In genomic region chr13:27770809-27771208, GRCh38 we compare ENCODE assay signal across 8 cellular contexts. TPM values are rescaled to one million over a fixed set of nuclear protein-coding genes. Genes with fewer than 3 reads are reported as not detected.
DNase-seq lines count a peak whose midpoint lies in the region; ATAC-seq, FAIRE-seq and TF ChIP-seq lines count a peak whose summit lies in the region.

No MANE protein-coding gene starts in this region.

- H2AFZ ChIP-seq in trophoblast cell (ENCODE audit: insufficient read depth, low read length, poor library complexity): no peak overlapping the region

- H3K23ac ChIP-seq in trophoblast cell (ENCODE audit: low read length): no peak overlapping the region

- H4K8ac ChIP-seq in trophoblast cell (ENCODE audit: low read depth, low read length): no peak overlapping the region

- no peak overlapping the region for H4K12ac ChIP-seq in trophoblast cell (ENCODE audit: low read depth, low read length)

- H2BK120ac ChIP-seq in trophoblast cell (ENCODE audit: insufficient read depth, low read length, poor library complexity): no peak overlapping the region

- H2BK5ac ChIP-seq in trophoblast cell (ENCODE audit: low read depth, low read length, poor library complexity): no peak overlapping the region

- H3K36me3 ChIP-seq in bronchial epithelial cell (ENCODE audit: control insufficient read depth, insufficient read depth, low read length) (no peaks in the 10 kb centered on the region), trophoblast cell (ENCODE audit: control insufficient read depth in 1 of 2, insufficient read depth in 2 of 2, low read length in 2 of 2) (no peaks in the 10 kb centered on the region)

- no peak overlapping the region for H3K18ac ChIP-seq in trophoblast cell (ENCODE audit: low read length)

- H3K4ac ChIP-seq in trophoblast cell (ENCODE audit: low read depth, low read length): no peak overlapping the region

- H3K9ac ChIP-seq in trophoblast cell (ENCODE audit: low read length): no peak overlapping the region

- H3K4me1 ChIP-seq in trophoblast cell (ENCODE audit: control insufficient read depth in 1 of 2, insufficient read depth in 2 of 2, low read length in 2 of 2): no peaks in the 10 kb centered on the region

- H3K79me2 ChIP-seq in trophoblast cell (ENCODE audit: control insufficient read depth, insufficient read depth, low read length, poor library complexity): no peaks in the 10 kb centered on the region

- ATAC-seq in GM19328 (IDR thresholded peaks at IDR 0.05; ENCODE audit: unreplicated experiment): no peak

- no peak overlapping the region for H3K27ac ChIP-seq in trophoblast cell (ENCODE audit: low read depth, low read length)

- H3K79me1 ChIP-seq in trophoblast cell (ENCODE audit: low read length): no peaks in the 10 kb centered on the region

- peak; percentile 70 for TF ChIP-seq CTCF in bronchial epithelial cell (IDR thresholded peaks at IDR 0.05; ENCODE audit: insufficient read depth, low read length, severe bottlenecking)

- no peaks in the 10 kb centered on the region for H3K9me3 ChIP-seq in trophoblast cell (ENCODE audit: insufficient read depth, low read depth, low read length)

- no peak overlapping the region for H2AK5ac ChIP-seq in trophoblast cell (ENCODE audit: low read length)

- peak; percentile 6 for DNase-seq in stimulated activated CD4-positive, alpha-beta T cell treated with anti-CD3 and anti-CD28 coated beads, Interleukin-4, amount 100 ng/mL, for 24 hours
- no peak for DNase-seq in stimulated activated CD4-positive, alpha-beta T cell treated with anti-CD3 and anti-CD28 coated beads, Interleukin-4, amount 100 ng/mL, for 1 hour
- peak; percentile 12 for DNase-seq in M059J (ENCODE audit: low read depth)
- DNase-seq in bronchial epithelial cell (ENCODE audit: low read depth): peak; percentile 79
- peak; percentile 13 to 42 for DNase-seq in trophoblast cell
- DNase-seq in activated effector memory CD4-positive, alpha-beta T cell treated with anti-CD3 and anti-CD28 coated beads, Interleukin-2, amount 50 U/mL, for 16 hours: no peak
- no peak for DNase-seq in inferior parietal cortex (ENCODE audit: extremely low spot score)

- no peak overlapping the region for H2BK12ac ChIP-seq in trophoblast cell (ENCODE audit: low read length)

- no peak overlapping the region for H3K4me2 ChIP-seq in trophoblast cell (ENCODE audit: low read length)

- no peak overlapping the region for H4K91ac ChIP-seq in trophoblast cell (ENCODE audit: low read depth, low read length)

- WGBS in trophoblast cell (ENCODE audit: extremely low coverage, insufficient coverage, insufficient read length): no CpG with 5 or more reads among the region's 3 CpGs

- H3K27me3 ChIP-seq in bronchial epithelial cell (ENCODE audit: control insufficient read depth, insufficient read depth, low read length): no peaks in the 10 kb centered on the region
- no peaks in the 10 kb centered on the region for H3K27me3 ChIP-seq in trophoblast cell (ENCODE audit: insufficient read depth, low read length)

- no peak overlapping the region for H3K14ac ChIP-seq in trophoblast cell (ENCODE audit: low read length)

- FAIRE-seq in bronchial epithelial cell (lab: Jason Lieb, UNC): no peak

- H3K4me3 ChIP-seq in bronchial epithelial cell (ENCODE audit: low read depth, low read length): no peak overlapping the region
- H3K4me3 ChIP-seq in trophoblast cell (ENCODE audit: low read depth, low read length): no peak overlapping the region

RNA-seq across cellular contexts. Expression of gene GSX1, which starts 21.5 kb away (rescaled TPM):
- not detected in 2 replicates for total RNA-seq in M059J (2014; rRNA removed; shearing (Covaris generic))
- total RNA-seq in bronchial epithelial cell: not detected in 2 replicates
- 0.03 TPM in 1 of 2 replicates, not detected in the other for polyA plus RNA-seq in trophoblast cell (2013)

Comparison
In these comparisons a context has a peak if more than half of its experiments do, and no peak if none do; other contexts are left out.
1. DNase-seq: peak in stimulated activated CD4-positive, alpha-beta T cell treated with anti-CD3 and anti-CD28 coated beads, Interleukin-4, amount 100 ng/mL, for 24 hours (single experiment), M059J (single experiment), bronchial epithelial cell (single experiment) and trophoblast cell (2 of 2); none in stimulated activated CD4-positive, alpha-beta T cell treated with anti-CD3 and anti-CD28 coated beads, Interleukin-4, amount 100 ng/mL, for 1 hour (single experiment), activated effector memory CD4-positive, alpha-beta T cell treated with anti-CD3 and anti-CD28 coated beads, Interleukin-2, amount 50 U/mL, for 16 hours (single experiment) and inferior parietal cortex (single experiment).